In genomic region chr11:77036398-77036797, GRCh38 we compare ENCODE assay signal across 26 cellular contexts. TPM values are rescaled to one million over a fixed set of nuclear protein-coding genes. Genes with fewer than 3 reads are reported as not detected.
A peak's percentile ranks its signal among the peaks of the same experiment; 100 is the strongest.
DNase-seq lines count a peak whose midpoint lies in the region; ATAC-seq, FAIRE-seq and TF ChIP-seq lines count a peak whose summit lies in the region.
"Had no signal": no experiment of that assay in that cellular context is flagged by ENCODE, and none has a peak within 500 bp of the region (broad histone marks: within the 10 kb centered on the region; RNA-seq: fewer than 3 reads in every experiment).

No MANE protein-coding gene starts in this region.

- no peak overlapping the region for H2AFZ ChIP-seq in HepG2 (ENCODE audit: low read length)

- peak; percentile 70 for ATAC-seq in HepG2
- no peak for ATAC-seq in GM21825 (IDR thresholded peaks at IDR 0.05; ENCODE audit: unreplicated experiment)

- in situ Hi-C loops in HepG2 (cut with HindIII; ENCODE audit: extremely low pct_ligation_motif_present, low pct_unique_long_range_greater_than_20kb), result loop anchor here (25.0 kb wide), 1 partner anchor 124 kb away; no protein-coding TSS in a partner anchor

- no peak for TF ChIP-seq POLR2A in HepG2 (IDR thresholded peaks at IDR 0.05; ENCODE audit: insufficient read depth in 1 of 2, low read depth in 2 of 2, low read length in 2 of 2)

- TF ChIP-seq EP300 in HepG2 (IDR thresholded peaks at IDR 0.05; ENCODE audit: low read depth in 2 of 2, low read length in 2 of 2), result peak in 1 of 2 experiments; percentile 46; a peak in 2 of 4 replicates
- TF ChIP-seq EP300 in HepG2 (CRISPR knock-in tag; IDR thresholded peaks at IDR 0.05; ENCODE audit: borderline replicate concordance), result no peak

- H3K4me3 ChIP-seq in HepG2 (replicated peaks in 1 of 3; ENCODE audit: insufficient read depth in 1 of 3, low read depth in 2 of 3, low read length in 3 of 3) (no peak overlapping the region), small intestine (ENCODE audit: low read depth in 1 of 2, low read length in 2 of 2) (no peak overlapping the region)
- H3K4me3 ChIP-seq: SK-N-MC had no signal

- TF ChIP-seq CTCF in VCaP (conservative IDR thresholded peaks at IDR 0.05) (no peak), HepG2 (CRISPR knock-in tag; IDR thresholded peaks at IDR 0.05) (no peak)

- POLR2A ChIA-PET in HepG2 (lab: Yijun Ruan, JAX), result no interaction called here

- H3K27ac ChIP-seq in VCaP, result peak overlapping the region; percentile 69
- H3K27ac ChIP-seq in HepG2 (ENCODE audit: extremely low read length, insufficient read depth, low read length), result no peak overlapping the region
- no peak overlapping the region for H3K27ac ChIP-seq in small intestine (ENCODE audit: low read depth in 1 of 2, low read length in 1 of 2)
- H3K27ac ChIP-seq: SK-N-MC had no signal

- FAIRE-seq in HepG2 (lab: Jason Lieb, UNC), result peak; percentile 37
- FAIRE-seq in small intestine (lab: Jason Lieb, UNC), result no peak

- no peaks in the 10 kb centered on the region for H3K36me3 ChIP-seq in HepG2 (replicated peaks in 1 of 2; ENCODE audit: control insufficient read depth in 1 of 2, insufficient read depth in 2 of 2, low read length in 2 of 2)
- H3K36me3 ChIP-seq in small intestine (ENCODE audit: control insufficient read depth in 2 of 2, insufficient read depth in 2 of 2, low read length in 2 of 2), result no peaks in the 10 kb centered on the region

- H3K9me3 ChIP-seq in HepG2 (ENCODE audit: low read length) (no peaks in the 10 kb centered on the region), small intestine (ENCODE audit: control insufficient read depth, low read depth) (no peaks in the 10 kb centered on the region)

- DNase-seq in DMS53 treated with DMSO at 0.1 percent for 48 hours (lab: John Stamatoyannopoulos, UW; ENCODE audit: unreplicated experiment), result peak; percentile 65
- peak; percentile 80 for DNase-seq in HepG2 (ENCODE audit: low spot score)
- peak; percentile 35 for DNase-seq in small intestine
- no peak for DNase-seq in activated CD8-positive, alpha-beta memory T cell treated with anti-CD3 and anti-CD28 coated beads, Interleukin-2, amount 50 U/mL, for 4 hours
- DNase-seq in NCI-H2171 (lab: John Stamatoyannopoulos, UW), result no peak
- DNase-seq: ACHN; C1 segment of cervical spinal cord; CD8-positive, alpha-beta memory T cell; DND-41; H7; Kasumi-1; MM.1S; NCI-H1092; NCI-H2029 treated with DMSO at 0.1 percent for 48 hours; NCI-H2171 treated with DMSO at 0.1 percent for 48 hours; NCI-H446; NCI-H526 treated with DMSO at 0.1 percent for 48 hours; OCI-M1; SHP77 had no signal

- H4K20me1 ChIP-seq in HepG2 (ENCODE audit: insufficient read depth, low read length), result no peaks in the 10 kb centered on the region

- CTCF ChIA-PET in HepG2 (lab: Yijun Ruan, JAX; ENCODE audit: low intra/inter-chr PET ratio, low total read pairs), result no interaction called here

- peaks cover 19% of the 10 kb centered on the region for H3K4me1 ChIP-seq in HepG2 (ENCODE audit: insufficient read depth, low read length)
- peaks cover 2 to 4% of the 10 kb centered on the region in 2 donors for H3K4me1 ChIP-seq in small intestine (ENCODE audit: control insufficient read depth in 2 of 2, insufficient read depth in 1 of 2, low read depth in 1 of 2, low read length in 1 of 2)

- no peaks in the 10 kb centered on the region for H3K79me2 ChIP-seq in HepG2 (ENCODE audit: insufficient read depth, low read length)

- no peak overlapping the region for H3K4me2 ChIP-seq in HepG2 (ENCODE audit: low read depth, low read length)

- no TSS peak for BruUV-seq in HepG2 (replicated peaks; lab: Mats Ljungman, UMichigan)

- peaks cover 6 to 57% of the 10 kb centered on the region in 2 experiments for H3K27me3 ChIP-seq in HepG2 (ENCODE audit: control insufficient read depth in 1 of 2, insufficient read depth in 2 of 2, low read length in 2 of 2)
- peaks cover 0 to 8% of the 10 kb centered on the region in 2 donors for H3K27me3 ChIP-seq in small intestine (ENCODE audit: control insufficient read depth in 2 of 2, insufficient read depth in 2 of 2, low read length in 2 of 2)

- no peak for TF ChIP-seq RAD21 in HepG2 (CRISPR knock-in tag; IDR thresholded peaks at IDR 0.05)

- WGBS in HepG2 (ENCODE audit: low lambda C conversion rate), result 4% methylated on average over 5 of the region's 5 CpGs
- 16 to 59% (median 33%) methylated on average over 5 of the region's 5 CpGs for WGBS in small intestine, 3 donors

- no peak overlapping the region for H3K9ac ChIP-seq in HepG2 (ENCODE audit: insufficient read depth, low read depth, low read length)

- intact Hi-C loops in HepG2 (cut with micrococcal nuclease; ENCODE audit: unreplicated experiment), result no loop called here

TF ChIP-seq in HepG2, 621 proteins besides CTCF, POLR2A, EP300 and RAD21 (continues in another document):
- TF ChIP-seq HOXA5 (CRISPR knock-in tag; IDR thresholded peaks at IDR 0.05), result no peak

RNA-seq across cellular contexts. Expression of gene B3GNT6, which starts 2.2 kb away (rescaled TPM):
- total RNA-seq in HepG2 (2016; rRNA removed; fragmentation: Illumina TruSeq; extraction: Trizol), result not detected in 2 replicates
- total RNA-seq in HepG2 (2016; cell fraction: cytosol; rRNA removed; fragmentation: Illumina TruSeq; extraction: Trizol; ENCODE audit: low read depth), result not detected in 2 replicates
- total RNA-seq in HepG2 (2016; cell fraction: insoluble cytoplasmic fraction; rRNA removed; fragmentation: Illumina TruSeq; extraction: Trizol), result not detected in 2 replicates
- total RNA-seq in HepG2 (2016; cell fraction: membrane; rRNA removed; fragmentation: Illumina TruSeq; extraction: Trizol), result not detected in 2 replicates
- not detected in 2 replicates for total RNA-seq in HepG2 (2016; cell fraction: nucleus; rRNA removed; fragmentation: Illumina TruSeq; extraction: Trizol)
- polyA plus RNA-seq in HepG2 (2011; rRNA removed) (not detected in 2 replicates), small intestine (1 to 10 TPM; 1.6 to 7.0 (median 2.0) TPM)
- not detected in 2 replicates for polyA plus RNA-seq in HepG2 (2011; cell fraction: cytosol; rRNA removed)
- not detected in 2 replicates for polyA plus RNA-seq in HepG2 (2011; cell fraction: nucleus; rRNA removed)
- polyA plus RNA-seq in HepG2 (2012), result not detected in 2 replicates
- polyA plus RNA-seq in HepG2 (2016; cell fraction: cytosol; fragmentation: Illumina TruSeq; extraction: Trizol; ENCODE audit: low read depth), result not detected in 2 replicates
- polyA plus RNA-seq in HepG2 (2016; cell fraction: insoluble cytoplasmic fraction; fragmentation: Illumina TruSeq; extraction: Trizol; ENCODE audit: low read depth), result not detected in 2 replicates
- polyA plus RNA-seq in HepG2 (2016; cell fraction: membrane; fragmentation: Illumina TruSeq; extraction: Trizol; ENCODE audit: low read depth), result not detected in 2 replicates
- polyA plus RNA-seq in HepG2 (2016; cell fraction: nucleus; fragmentation: Illumina TruSeq; extraction: Trizol; ENCODE audit: insufficient read depth, low read depth), result not detected in 2 replicates
- not detected in 2 replicates for polyA minus RNA-seq in HepG2 (2011; rRNA and poly(A)+ RNA removed; ENCODE audit: low replicate concordance)
- not detected in 2 replicates for polyA minus RNA-seq in HepG2 (2011; cell fraction: cytosol; rRNA and poly(A)+ RNA removed)
- polyA minus RNA-seq in HepG2 (2011; cell fraction: nucleus; rRNA and poly(A)+ RNA removed), result not detected in 2 replicates
- total RNA-seq: CD8-positive, alpha-beta memory T cell; G401; H7; HT1080; RPMI7951 had no signal
- polyA plus RNA-seq: CD8-positive, alpha-beta memory T cell; IgD-negative memory B cell had no signal

RNA-seq across cellular contexts. Expression of gene CAPN5, which starts 30.4 kb away (rescaled TPM):
- 0.22 and 0.27 TPM in 2 replicates for total RNA-seq in HepG2 (2016; rRNA removed; fragmentation: Illumina TruSeq; extraction: Trizol)
- total RNA-seq in HepG2 (2016; cell fraction: cytosol; rRNA removed; fragmentation: Illumina TruSeq; extraction: Trizol; ENCODE audit: low read depth), result 0.09 TPM in 1 of 2 replicates, not detected in the other
- 0.27 and 0.28 TPM in 2 replicates for total RNA-seq in HepG2 (2016; cell fraction: insoluble cytoplasmic fraction; rRNA removed; fragmentation: Illumina TruSeq; extraction: Trizol)
- 0.28 and 0.34 TPM in 2 replicates for total RNA-seq in HepG2 (2016; cell fraction: membrane; rRNA removed; fragmentation: Illumina TruSeq; extraction: Trizol)
- 0.66 and 0.75 TPM in 2 replicates for total RNA-seq in HepG2 (2016; cell fraction: nucleus; rRNA removed; fragmentation: Illumina TruSeq; extraction: Trizol)
- polyA plus RNA-seq in HepG2 (2011; rRNA removed) (1.2 and 2.1 TPM in 2 replicates), small intestine (10 to 100 TPM; 43.8 to 61.1 (median 48.6) TPM)
- 0.95 and 1.0 TPM in 2 replicates for polyA plus RNA-seq in HepG2 (2011; cell fraction: cytosol; rRNA removed)
- 3.7 and 6.7 TPM in 2 replicates for polyA plus RNA-seq in HepG2 (2011; cell fraction: nucleus; rRNA removed)
- polyA plus RNA-seq in HepG2 (2012), result 0.94 and 2.0 TPM in 2 replicates
- polyA plus RNA-seq in HepG2 (2016; cell fraction: cytosol; fragmentation: Illumina TruSeq; extraction: Trizol; ENCODE audit: low read depth), result 0.19 and 0.23 TPM in 2 replicates
- polyA plus RNA-seq in HepG2 (2016; cell fraction: insoluble cytoplasmic fraction; fragmentation: Illumina TruSeq; extraction: Trizol; ENCODE audit: low read depth), result 0.93 and 1.1 TPM in 2 replicates
- polyA plus RNA-seq in HepG2 (2016; cell fraction: membrane; fragmentation: Illumina TruSeq; extraction: Trizol; ENCODE audit: low read depth), result 0.37 and 0.48 TPM in 2 replicates
- 0.68 and 0.85 TPM in 2 replicates for polyA plus RNA-seq in HepG2 (2016; cell fraction: nucleus; fragmentation: Illumina TruSeq; extraction: Trizol; ENCODE audit: insufficient read depth, low read depth)
- polyA minus RNA-seq in HepG2 (2011; rRNA and poly(A)+ RNA removed; ENCODE audit: low replicate concordance), result 0.49 and 2.0 TPM in 2 replicates
- polyA minus RNA-seq in HepG2 (2011; cell fraction: cytosol; rRNA and poly(A)+ RNA removed), result 0.88 and 0.99 TPM in 2 replicates
- polyA minus RNA-seq in HepG2 (2011; cell fraction: nucleus; rRNA and poly(A)+ RNA removed), result 1.0 and 1.7 TPM in 2 replicates

Comparison
In these comparisons a context has a peak if more than half of its experiments do, and no peak if none do; other contexts are left out.
1. DNase-seq: peak in DMS53 treated with DMSO at 0.1 percent for 48 hours (single experiment), HepG2 (single experiment) and small intestine (single experiment); none in activated CD8-positive, alpha-beta memory T cell treated with anti-CD3 and anti-CD28 coated beads, Interleukin-2, amount 50 U/mL, for 4 hours (single experiment) and NCI-H2171 (single experiment).
2. RNA of gene CAPN5, which starts 30.4 kb away (polyA plus RNA-seq): 43.8 to 61.1 TPM in small intestine; 0.19 to 6.7 TPM in HepG2; every median in the first group is over 4 times any median in the second.